In the genomic region with DNA sequence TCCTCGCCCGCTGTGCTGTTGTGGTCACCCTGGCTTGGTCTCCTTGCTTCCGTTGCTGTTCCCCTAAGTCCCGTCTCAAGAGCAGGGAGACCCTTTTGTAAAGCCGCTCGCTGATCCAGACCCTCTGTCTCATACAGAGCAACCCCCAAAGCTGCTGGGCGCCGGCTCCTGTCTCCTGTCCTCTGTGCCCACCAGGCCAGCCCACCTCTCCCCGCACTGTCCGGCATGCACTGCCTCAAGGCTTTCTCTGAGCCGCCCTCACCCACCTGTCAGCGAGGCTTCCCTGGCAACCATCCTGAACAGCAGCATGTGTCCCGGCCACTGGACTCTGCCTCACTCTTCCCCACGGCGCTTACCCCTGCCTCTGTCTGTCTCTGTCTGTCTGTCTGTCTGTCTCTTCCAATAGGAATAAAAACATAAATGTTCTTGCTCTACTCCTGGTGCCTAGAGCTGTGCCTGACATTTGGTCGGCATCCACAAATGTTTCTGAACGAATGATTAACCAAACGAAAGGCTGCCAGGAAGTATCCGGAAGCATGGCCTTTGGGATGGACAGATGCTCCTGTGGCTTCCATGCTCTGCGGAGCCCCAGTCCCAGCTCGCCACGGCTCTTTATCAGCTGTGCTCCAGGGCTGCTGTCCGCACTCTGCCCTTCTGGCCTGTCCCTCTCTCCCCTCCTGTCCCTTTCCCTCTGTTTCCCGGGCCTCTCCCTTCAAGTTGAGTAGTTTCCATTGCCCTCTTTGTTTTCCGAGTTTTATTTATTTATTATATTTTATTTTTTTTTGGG, we compare ENCODE assay signal across 1 cellular context.
TF ChIP-seq lines count a peak whose summit lies in the region.

No MANE protein-coding gene starts in this region.

TF ChIP-seq in K562, 482 proteins besides CTCF, POLR2A, EP300 and RAD21:
- TF ChIP-seq, protein P1, sequence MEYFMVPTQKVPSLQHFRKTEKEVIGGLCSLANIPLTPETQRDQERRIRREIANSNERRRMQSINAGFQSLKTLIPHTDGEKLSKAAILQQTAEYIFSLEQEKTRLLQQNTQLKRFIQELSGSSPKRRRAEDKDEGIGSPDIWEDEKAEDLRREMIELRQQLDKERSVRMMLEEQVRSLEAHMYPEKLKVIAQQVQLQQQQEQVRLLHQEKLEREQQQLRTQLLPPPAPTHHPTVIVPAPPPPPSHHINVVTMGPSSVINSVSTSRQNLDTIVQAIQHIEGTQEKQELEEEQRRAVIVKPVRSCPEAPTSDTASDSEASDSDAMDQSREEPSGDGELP (CRISPR knock-in tag; IDR thresholded peaks at IDR 0.05; ENCODE audit: borderline replicate concordance) = 0 out of 2 replicates have a peak, but pooled peaks have one; percentile 25
- TF ChIP-seq NFRKB (IDR thresholded peaks at IDR 0.05; ENCODE audit: low read depth) (no peak), ZNF644 (tag; IDR thresholded peaks at IDR 0.05; ENCODE audit: low read depth) (no peak), NR2F6 (CRISPR knock-in tag; IDR thresholded peaks at IDR 0.05) (no peak)
TF ChIP-seq in K562: peak in this region for 1.
